Comparison of ENCODE assay signal across 8 cellular contexts in genomic region chr6:16130437-16130891, GRCh38. TPM values are rescaled to one million over a fixed set of nuclear protein-coding genes. Genes with fewer than 3 reads are reported as not detected.
DNase-seq lines count a peak whose midpoint lies in the region; ATAC-seq and TF ChIP-seq lines count a peak whose summit lies in the region.

No MANE protein-coding gene starts in this region.

- ATAC-seq in RWPE2 (ENCODE audit: low read depth) = no peak

- peaks cover 18% of the 10 kb centered on the region for H3K27me3 Mint-ChIP-seq in T-helper 1 cell treated with Interleukin-12 subunit alpha and Interleukin-12 subunit beta and Interleukin-4 antibody, amounts not matched to agents 30 μg/mL and 1 μg/mL, for 36 hours (ENCODE audit: low read depth)
- H3K27me3 Mint-ChIP-seq in progenitor cell of endocrine pancreas = peaks cover 5% of the 10 kb centered on the region

- no peak for TF ChIP-seq EP300 in esophagus muscularis mucosa (IDR thresholded peaks at IDR 0.05)

- H3K9me3 Mint-ChIP-seq in T-helper 1 cell treated with Interleukin-12 subunit alpha and Interleukin-12 subunit beta and Interleukin-4 antibody, amounts not matched to agents 30 μg/mL and 1 μg/mL, for 36 hours = no peaks in the 10 kb centered on the region
- H3K9me3 Mint-ChIP-seq in progenitor cell of endocrine pancreas (ENCODE audit: low read depth) = no peaks in the 10 kb centered on the region

- WGBS in esophagus muscularis mucosa = 50% methylated on average over 8 of the region's 8 CpGs

- H3K4me3 Mint-ChIP-seq in T-helper 1 cell treated with Interleukin-12 subunit alpha and Interleukin-12 subunit beta and Interleukin-4 antibody, amounts not matched to agents 30 μg/mL and 1 μg/mL, for 36 hours = peak overlapping the region; percentile 89
- peak overlapping the region; percentile 97 for H3K4me3 Mint-ChIP-seq in progenitor cell of endocrine pancreas (ENCODE audit: low read depth)

- H3K27me3 ChIP-seq in RWPE2 (ENCODE audit: insufficient read depth, poor library complexity, severe bottlenecking) = no peaks in the 10 kb centered on the region
- peaks cover 0 to 5% (median 0%) of the 10 kb centered on the region in 4 donors for H3K27me3 ChIP-seq in esophagus muscularis mucosa

- intact Hi-C loops in esophagus muscularis mucosa (cut with DNase I) = no loop called here

- peak overlapping the region; percentile 53 for H3K27ac ChIP-seq in RWPE2 (ENCODE audit: poor library complexity, severe bottlenecking)
- peak overlapping the region; percentile 94 to 98 (median 95) for H3K27ac ChIP-seq in esophagus muscularis mucosa (replicated peaks in 1 of 4)

- H3K4me1 ChIP-seq in RWPE2 (ENCODE audit: insufficient read depth, poor library complexity, severe bottlenecking) (peaks cover 18% of the 10 kb centered on the region), esophagus muscularis mucosa (peaks cover 33 to 68% (median 58%) of the 10 kb centered on the region in 4 donors)

- no peak for TF ChIP-seq POLR2A in esophagus muscularis mucosa (IDR thresholded peaks at IDR 0.05; ENCODE audit: low read depth)

- H3K9me3 ChIP-seq in RWPE2 (ENCODE audit: severe bottlenecking) (no peaks in the 10 kb centered on the region), esophagus muscularis mucosa (no peaks in the 10 kb centered on the region)

- peaks cover 30% of the 10 kb centered on the region for H3K36me3 Mint-ChIP-seq in T-helper 1 cell treated with Interleukin-12 subunit alpha and Interleukin-12 subunit beta and Interleukin-4 antibody, amounts not matched to agents 30 μg/mL and 1 μg/mL, for 36 hours (ENCODE audit: low read depth)
- H3K36me3 Mint-ChIP-seq in progenitor cell of endocrine pancreas (ENCODE audit: insufficient read depth) = peaks cover 21% of the 10 kb centered on the region

- peaks cover 51% of the 10 kb centered on the region for H3K4me1 Mint-ChIP-seq in T-helper 1 cell treated with Interleukin-12 subunit alpha and Interleukin-12 subunit beta and Interleukin-4 antibody, amounts not matched to agents 30 μg/mL and 1 μg/mL, for 36 hours (ENCODE audit: low read depth)
- peaks cover 49% of the 10 kb centered on the region for H3K4me1 Mint-ChIP-seq in progenitor cell of endocrine pancreas (ENCODE audit: low read depth)

- H3K36me3 ChIP-seq in RWPE2 (ENCODE audit: low read depth) (peaks cover 6% of the 10 kb centered on the region; the same call in 1 of the 2 replicates), esophagus muscularis mucosa (no peaks in the 10 kb centered on the region)

- no peak for TF ChIP-seq CTCF in RWPE2 (IDR thresholded peaks at IDR 0.05; ENCODE audit: poor library complexity, severe bottlenecking)
- no peak for TF ChIP-seq CTCF in esophagus muscularis mucosa (IDR thresholded peaks at IDR 0.05)
- TF ChIP-seq CTCF in progenitor cell of endocrine pancreas (IDR thresholded peaks at IDR 0.05; ENCODE audit: unreplicated experiment) = no peak

- no peak for DNase-seq in T-helper 1 cell
- no peak for DNase-seq in RWPE2 (ENCODE audit: low spot score)
- DNase-seq in esophagus muscularis mucosa (ENCODE audit: extremely low spot score) = no peak
- DNase-seq in progenitor cell of endocrine pancreas (ENCODE audit: low spot score, unreplicated experiment) = no peak
- no peak for DNase-seq in pons (ENCODE audit: low spot score)
- DNase-seq in iPS-NIHi7 (ENCODE audit: extremely low spot score) = no peak
- DNase-seq in MV-4-11 (lab: John Stamatoyannopoulos, UW) = no peak

- H3K27ac Mint-ChIP-seq in T-helper 1 cell treated with Interleukin-12 subunit alpha and Interleukin-12 subunit beta and Interleukin-4 antibody, amounts not matched to agents 30 μg/mL and 1 μg/mL, for 36 hours = peak overlapping the region; percentile 84
- H3K27ac Mint-ChIP-seq in progenitor cell of endocrine pancreas = peak overlapping the region; percentile 95

- peak overlapping the region; percentile 81 for H3K4me3 ChIP-seq in RWPE2 (ENCODE audit: severe bottlenecking)
- H3K4me3 ChIP-seq in esophagus muscularis mucosa = peak overlapping the region; percentile 96 to 99 (median 99)

RNA-seq across cellular contexts. Expression of gene MYLIP, which starts 1.6 kb away (rescaled TPM):
- total RNA-seq in esophagus muscularis mucosa (10 to 100 TPM; 33.5 to 61.8 (median 35.3) TPM), progenitor cell of endocrine pancreas (59.0 and 81.1 TPM in 2 replicates)
